ENCODE assay signal across 21 cellular contexts in the genomic region with DNA sequence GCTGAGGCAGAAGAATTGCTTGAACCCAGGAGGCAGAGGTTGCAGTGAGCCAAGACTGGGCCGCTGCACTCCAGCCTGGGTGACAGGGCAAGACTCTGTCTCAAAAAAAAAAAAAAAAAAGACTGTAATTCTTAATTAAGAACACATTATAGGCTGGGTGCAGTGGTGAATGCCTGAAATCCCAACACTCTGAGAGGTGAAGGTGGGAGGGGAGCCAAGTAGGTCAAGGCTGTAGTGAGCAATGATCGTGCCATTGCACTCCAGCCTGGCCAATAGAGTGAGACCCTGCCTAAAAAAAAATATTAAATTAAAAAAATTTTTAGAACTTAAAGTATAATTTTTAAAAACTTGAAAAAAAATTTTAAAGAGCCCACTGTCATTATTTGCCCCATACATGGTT. TPM values are rescaled to one million over a fixed set of nuclear protein-coding genes. Genes with fewer than 3 reads are reported as not detected.
A peak's percentile ranks its signal among the peaks of the same experiment; 100 is the strongest.
DNase-seq lines count a peak whose midpoint lies in the region; ATAC-seq and TF ChIP-seq lines count a peak whose summit lies in the region.
"Had no signal": no experiment of that assay in that cellular context is flagged by ENCODE, and none has a peak within 500 bp of the region (broad histone marks: within the 10 kb centered on the region; RNA-seq: fewer than 3 reads in every experiment).

No MANE protein-coding gene starts in this region.

- H3K27me3 ChIP-seq in right lobe of liver: no peaks in the 10 kb centered on the region

- peaks cover 0 to 6% (median 0%) of the 10 kb centered on the region in 4 donors for H3K4me1 ChIP-seq in right lobe of liver

- peak; percentile 68 to 83 (median 78) for ATAC-seq in right lobe of liver
- ATAC-seq in HG02588 (IDR thresholded peaks at IDR 0.05; ENCODE audit: unreplicated experiment): no peak
- no peak for ATAC-seq in activated naive CD4-positive, alpha-beta T cell treated with anti-CD3 and anti-CD28 coated beads, Interleukin-2, amount 50 U/mL, for 72 hours
- ATAC-seq: Panc1 had no signal

- no peaks in the 10 kb centered on the region for H3K9me3 ChIP-seq in right lobe of liver

- H3K36me3 Mint-ChIP-seq in activated naive CD4-positive, alpha-beta T cell treated with anti-CD3 and anti-CD28 coated beads, Interleukin-2, amount 50 U/mL, for 72 hours: no peaks in the 10 kb centered on the region
- H3K36me3 Mint-ChIP-seq: CD4-positive, alpha-beta memory T cell had no signal

- no peak for TF ChIP-seq POLR2A in right lobe of liver (IDR thresholded peaks at IDR 0.05)

- intact Hi-C loops in right lobe of liver (cut with DNase I): no loop called here

- H3K27ac ChIP-seq in right lobe of liver (no peak overlapping the region), caudate nucleus (ENCODE audit: low read depth, low read length) (no peak overlapping the region)

- H3K4me3 ChIP-seq in HFF-Myc (replicated peaks; ENCODE audit: low read depth, low read length) (no peak overlapping the region), right lobe of liver (no peak overlapping the region)

- no peak overlapping the region for H3K27ac Mint-ChIP-seq in activated naive CD4-positive, alpha-beta T cell treated with anti-CD3 and anti-CD28 coated beads, Interleukin-2, amount 50 U/mL, for 72 hours
- H3K27ac Mint-ChIP-seq: CD4-positive, alpha-beta memory T cell; HFFc6 had no signal

- DNase-seq in AG20443 (ENCODE audit: low spot score): peak; percentile 67
- DNase-seq in HFF-Myc (ENCODE audit: extremely low read depth, low read depth): peak; percentile 10
- peak; percentile 80 for DNase-seq in fibroblast of gingiva (ENCODE audit: low read depth)
- peak in 1 of 3 donors; percentile 61 for DNase-seq in right lobe of liver
- DNase-seq in activated naive CD4-positive, alpha-beta T cell treated with anti-CD3 and anti-CD28 coated beads, Interleukin-2, amount 50 U/mL, for 72 hours (ENCODE audit: low spot score in 2 of 2): no peak
- no peak for DNase-seq in kidney tubule cell (ENCODE audit: low spot score)
- no peak for DNase-seq in caudate nucleus (lab: John Stamatoyannopoulos, UW)
- DNase-seq: CD4-positive, alpha-beta memory T cell; DND-41; GDM1; GOT3; HFFc6; IMR-90; Kasumi-1; MM.1S; NCI-H1092 treated with DMSO at 0.1 percent for 48 hours; NCI-H2081 treated with DMSO at 0.1 percent for 48 hours; NCI-H524 treated with DMSO at 0.1 percent for 48 hours; Right ventricle myocardium superior had no signal

- H3K9me3 Mint-ChIP-seq in activated naive CD4-positive, alpha-beta T cell treated with anti-CD3 and anti-CD28 coated beads, Interleukin-2, amount 50 U/mL, for 72 hours: no peaks in the 10 kb centered on the region
- H3K9me3 Mint-ChIP-seq: CD4-positive, alpha-beta memory T cell; HFFc6 had no signal

- TF ChIP-seq CTCF in HFF-Myc (IDR thresholded peaks at IDR 0.05; ENCODE audit: low read depth, low read length, missing control alignments): no peak
- no peak for TF ChIP-seq CTCF in right lobe of liver (IDR thresholded peaks at IDR 0.05)

- no peaks in the 10 kb centered on the region for H3K36me3 ChIP-seq in right lobe of liver

- WGBS in right lobe of liver (ENCODE audit: insufficient coverage, low coverage, low lambda C conversion rate, missing lambda C conversion rate): 22% methylated on average over 1 of the region's 2 CpGs

RNA-seq across cellular contexts. Expression of a gene that starts 13.4 kb away (rescaled TPM):
- total RNA-seq in right lobe of liver: 1 to 10 TPM; 4.9 to 8.1 (median 6.9) TPM
- total RNA-seq in activated naive CD4-positive, alpha-beta T cell treated with anti-CD3 and anti-CD28 coated beads, Interleukin-2, amount 50 U/mL, for 72 hours: not detected

RNA-seq across cellular contexts. Expression of a gene that starts 32.4 kb away (rescaled TPM):
- 10 to 100 TPM; 23.2 to 45.7 (median 27.2) TPM for total RNA-seq in right lobe of liver
- 10 to 100 TPM; 12.4 to 13.1 TPM for total RNA-seq in activated naive CD4-positive, alpha-beta T cell treated with anti-CD3 and anti-CD28 coated beads, Interleukin-2, amount 50 U/mL, for 72 hours

Comparison
In these comparisons a context has a peak if more than half of its experiments do, and no peak if none do; other contexts are left out.
1. DNase-seq: peak in AG20443 (single experiment), HFF-Myc (single experiment) and fibroblast of gingiva (single experiment); none in activated naive CD4-positive, alpha-beta T cell treated with anti-CD3 and anti-CD28 coated beads, Interleukin-2, amount 50 U/mL, for 72 hours (0 of 2), kidney tubule cell (single experiment) and caudate nucleus (0 of 61).
2. ATAC-seq: peak in right lobe of liver (4 of 4); none in HG02588 (single experiment) and activated naive CD4-positive, alpha-beta T cell treated with anti-CD3 and anti-CD28 coated beads, Interleukin-2, amount 50 U/mL, for 72 hours (0 of 2).
3. RNA of a gene that starts 13.4 kb away (total RNA-seq): 4.9 to 8.1 TPM in right lobe of liver; not detected in activated naive CD4-positive, alpha-beta T cell treated with anti-CD3 and anti-CD28 coated beads, Interleukin-2, amount 50 U/mL, for 72 hours; every median in the first group is over 4 times any median in the second.